ENCODE assay signal across 8 cellular contexts in the genomic region with DNA sequence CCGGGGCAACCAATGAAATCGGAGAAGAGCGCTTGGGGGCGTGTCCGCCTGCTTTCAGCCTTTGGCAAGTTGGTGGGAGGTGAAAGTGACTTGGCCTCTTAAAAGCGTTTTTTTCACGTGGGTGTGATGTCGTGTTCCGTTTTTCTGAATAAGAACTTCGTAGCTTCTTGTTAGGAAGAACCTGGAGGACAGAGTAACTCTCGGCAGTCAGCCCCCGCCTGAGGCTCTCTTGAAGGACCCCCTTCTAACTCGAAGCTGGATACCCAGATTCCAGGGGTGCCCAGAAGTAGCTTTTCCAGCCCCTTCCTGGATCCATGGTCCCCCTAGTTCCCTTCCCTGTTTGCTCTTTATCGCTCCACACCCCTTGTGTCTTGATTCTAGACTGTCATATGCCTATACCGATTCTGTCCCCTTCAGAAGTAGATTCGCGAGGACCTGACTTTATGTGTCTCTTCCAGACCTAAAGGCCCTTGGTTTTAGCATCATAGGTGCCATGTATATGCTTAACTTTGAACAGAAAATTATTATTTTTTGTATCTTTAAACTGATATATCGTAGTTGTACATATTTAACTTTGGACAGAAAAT. TPM values are rescaled to one million over a fixed set of nuclear protein-coding genes. Genes with fewer than 3 reads are reported as not detected.
DNase-seq lines count a peak whose midpoint lies in the region; ATAC-seq, FAIRE-seq and TF ChIP-seq lines count a peak whose summit lies in the region.

No MANE protein-coding gene starts in this region.

- peak overlapping the region; percentile 22; the same call in 1 of the 2 replicates for H2BK5ac ChIP-seq in H1 (ENCODE audit: low read depth, low read length)

- ATAC-seq in natural killer cell treated with Interleukin-12 subunit alpha and Interleukin-12 subunit beta and Interleukin-15 and Interleukin-18, amount 100 ng/mL, for 72 hours: no peak
- no peak for ATAC-seq in HG02885 (IDR thresholded peaks at IDR 0.05; ENCODE audit: poor library complexity, unreplicated experiment)

- H4K5ac ChIP-seq in H1 (ENCODE audit: insufficient read length, low read depth, low read length): no peak overlapping the region

- no peaks in the 10 kb centered on the region for H3K9me3 Mint-ChIP-seq in natural killer cell treated with Interleukin-12 subunit alpha and Interleukin-12 subunit beta and Interleukin-15 and Interleukin-18, amount 100 ng/mL, for 72 hours

- H3K4ac ChIP-seq in H1 (replicated peaks; ENCODE audit: insufficient read length, low read depth, low read length): no peak overlapping the region

- H2BK12ac ChIP-seq in H1 (ENCODE audit: low read depth, low read length): no peak overlapping the region

- no peaks in the 10 kb centered on the region for H3K27me3 Mint-ChIP-seq in natural killer cell treated with Interleukin-12 subunit alpha and Interleukin-12 subunit beta and Interleukin-15 and Interleukin-18, amount 100 ng/mL, for 72 hours

- H3K4me1 ChIP-seq in OCI-LY7 (ENCODE audit: insufficient read depth, low read length, poor library complexity, severe bottlenecking) (peaks cover 38% of the 10 kb centered on the region), H1 (replicated peaks in 1 of 4; ENCODE audit: control insufficient read depth in 3 of 4, insufficient read depth in 4 of 4, low read length in 3 of 4) (peaks cover 0 to 4% (median 0%) of the 10 kb centered on the region in 4 experiments; a peak in 2 of 7 replicates)

- peaks cover 24% of the 10 kb centered on the region for H3K36me3 ChIP-seq in OCI-LY7 (ENCODE audit: insufficient read depth, low read length)
- H3K36me3 ChIP-seq in H1 (ENCODE audit: control insufficient read depth in 2 of 4, insufficient read depth in 4 of 4, low read length in 3 of 4): no peaks in the 10 kb centered on the region

- peaks cover 8% of the 10 kb centered on the region for H3K79me1 ChIP-seq in H1 (ENCODE audit: low read depth, low read length)

- H3K23me2 ChIP-seq in H1 (ENCODE audit: low read depth, low read length): peaks cover 10% of the 10 kb centered on the region

- H3K4me3 Mint-ChIP-seq in natural killer cell treated with Interleukin-12 subunit alpha and Interleukin-12 subunit beta and Interleukin-15 and Interleukin-18, amount 100 ng/mL, for 72 hours: peak overlapping the region; percentile 99

- peak in 1 of 2 experiments; percentile 61; a peak in 2 of 3 replicates for TF ChIP-seq POLR2A in H1 (IDR thresholded peaks at IDR 0.05; ENCODE audit: control extremely low read depth in 1 of 2, low read depth in 2 of 2, low read length in 2 of 2)

- intact Hi-C loops in OCI-LY7 (cut with micrococcal nuclease; ENCODE audit: unreplicated experiment): loop anchor here (1.0 to 5.0 kb wide), 4 partner anchors 52 to 1039 kb away; a partner anchor contains a TSS

- H3K9me3 ChIP-seq in OCI-LY7 (ENCODE audit: low read length) (no peaks in the 10 kb centered on the region), H1 (ENCODE audit: insufficient read depth in 2 of 2, low read depth in 1 of 2, low read length in 1 of 2) (no peaks in the 10 kb centered on the region)

- no peak for TF ChIP-seq CTCF in OCI-LY7 (conservative IDR thresholded peaks at IDR 0.05; ENCODE audit: low read length)
- no peak for TF ChIP-seq CTCF in H1 (IDR thresholded peaks at IDR 0.05; ENCODE audit: control extremely low read depth in 1 of 3, insufficient read depth in 1 of 3, low read depth in 1 of 3, low read length in 3 of 3)

- H3K27ac ChIP-seq in OCI-LY7 (ENCODE audit: low read depth, low read length, poor library complexity, severe bottlenecking) (peak overlapping the region; percentile 43), H1 (ENCODE audit: low read depth, low read length) (no peak overlapping the region)

- H4K20me1 ChIP-seq in OCI-LY7 (ENCODE audit: insufficient read depth, low read length) (peaks cover 28% of the 10 kb centered on the region), H1 (replicated peaks in 1 of 2; ENCODE audit: control insufficient read depth in 1 of 2, insufficient read depth in 2 of 2, low read length in 2 of 2) (peaks cover 11 to 16% of the 10 kb centered on the region in 2 experiments)

- H3K4me1 Mint-ChIP-seq in natural killer cell treated with Interleukin-12 subunit alpha and Interleukin-12 subunit beta and Interleukin-15 and Interleukin-18, amount 100 ng/mL, for 72 hours (ENCODE audit: low read depth in 2 of 2): peaks cover 35 to 36% of the 10 kb centered on the region in 2 donors

- H2AK5ac ChIP-seq in H1 (ENCODE audit: low read depth, low read length): no peak overlapping the region

- H3K18ac ChIP-seq in H1 (ENCODE audit: extremely low read depth, low read length): peak overlapping the region; percentile 48; the same call in 1 of the 2 replicates

- no peak overlapping the region for H4K91ac ChIP-seq in H1 (replicated peaks; ENCODE audit: insufficient read length, low read length)

- H2AFZ ChIP-seq in OCI-LY7 (ENCODE audit: low read length) (peak overlapping the region; percentile 87), H1 (ENCODE audit: low read length) (peak overlapping the region; percentile 54)

- H3K9me2 ChIP-seq in OCI-LY7 (ENCODE audit: insufficient read depth, low read length): no peaks in the 10 kb centered on the region

- H2BK120ac ChIP-seq in H1 (replicated peaks; ENCODE audit: low read depth, low read length): no peak overlapping the region

- TF ChIP-seq EP300 in H1 (IDR thresholded peaks at IDR 0.05; ENCODE audit: borderline replicate concordance in 1 of 2, low read depth in 2 of 2, low read length in 2 of 2): no peak

- H3K36me3 Mint-ChIP-seq in natural killer cell treated with Interleukin-12 subunit alpha and Interleukin-12 subunit beta and Interleukin-15 and Interleukin-18, amount 100 ng/mL, for 72 hours: peaks cover 7% of the 10 kb centered on the region

- H3K14ac ChIP-seq in H1 (ENCODE audit: insufficient read length): no peak overlapping the region

- peak overlapping the region; percentile 98 for H3K4me3 ChIP-seq in OCI-LY7 (ENCODE audit: low read depth, low read length, poor library complexity, severe bottlenecking)
- H3K4me3 ChIP-seq in H1 (ENCODE audit: extremely low read depth in 1 of 4, insufficient read depth in 2 of 4, low read depth in 3 of 4, low read length in 4 of 4): peak overlapping the region; percentile 61 to 84 (median 80)

- CTCF ChIA-PET in OCI-LY7 (lab: Charles Lee; ENCODE audit: unreplicated experiment) (interaction anchor here (1.0 to 1.3 kb wide), 2 partner anchors 19 to 55 kb away, joined by 3 read pairs; no protein-coding TSS in a partner anchor), H1 (lab: Charles Lee; ENCODE audit: partially characterized antibody) (interaction anchor here (0.6 to 1.6 kb wide), 4 partner anchors 64 to 943 kb away, joined by 3 read pairs; no protein-coding TSS in a partner anchor)

- POLR2A ChIA-PET in OCI-LY7 (lab: Charles Lee) (interaction anchor here (0.6 to 2.9 kb wide), 17 partner anchors 8 to 344 kb away, joined by 3 to 13 read pairs (median 4); a partner anchor contains a TSS), H1 (lab: Charles Lee; ENCODE audit: partially characterized antibody) (interaction anchor here (1.0 to 2.1 kb wide), 5 partner anchors 10 to 144 kb away, joined by 3 to 16 read pairs (median 3); a partner anchor contains a TSS)

- no peak for FAIRE-seq in H1 (lab: Jason Lieb, UNC)

- no peak overlapping the region for H3K56ac ChIP-seq in H1 (replicated peaks; ENCODE audit: insufficient read length, low read depth, low read length)

- no peak overlapping the region for H4K8ac ChIP-seq in H1 (ENCODE audit: extremely low read depth, insufficient read depth, low read length)

- WGBS in H1 (ENCODE audit: extremely low coverage in 1 of 2, insufficient coverage in 1 of 2, insufficient read length in 1 of 2, insufficient replicate concordance in 2 of 2, low coverage in 1 of 2, low lambda C conversion rate in 2 of 2, missing lambda C conversion rate in 1 of 2), 2 experiments: 13% methylated on average over 18 of the region's 18 CpGs; no CpG with 5 or more reads in 1 of the 2 experiments

- BruUV-seq in OCI-LY7 (replicated peaks; lab: Mats Ljungman, UMichigan): TSS peak; percentile 94

- H3K27ac Mint-ChIP-seq in natural killer cell treated with Interleukin-12 subunit alpha and Interleukin-12 subunit beta and Interleukin-15 and Interleukin-18, amount 100 ng/mL, for 72 hours: peak overlapping the region; percentile 70 to 87

- peaks cover 37% of the 10 kb centered on the region for H3K79me2 ChIP-seq in OCI-LY7 (ENCODE audit: insufficient read depth, low read depth, low read length)
- H3K79me2 ChIP-seq in H1 (ENCODE audit: control insufficient read depth in 1 of 2, insufficient read depth in 2 of 2, low read length in 2 of 2): peaks cover 9 to 35% of the 10 kb centered on the region in 2 experiments

- H3K27me3 ChIP-seq in H1 (replicated peaks in 1 of 4; ENCODE audit: control insufficient read depth in 3 of 4, extremely low read depth in 1 of 4, insufficient read depth in 3 of 4, low read length in 3 of 4): no peaks in the 10 kb centered on the region; a peak in 1 of 7 replicates

- DNase-seq in DMS53 treated with DMSO at 0.1 percent for 48 hours (lab: John Stamatoyannopoulos, UW; ENCODE audit: unreplicated experiment) (peak; percentile 26), OCI-LY7 (ENCODE audit: low spot score) (no peak), H1 (ENCODE audit: low read depth in 1 of 2, low spot score in 2 of 2) (no peak), KG1 (lab: John Stamatoyannopoulos, UW) (no peak), retina (no peak)
- no peak for DNase-seq in natural killer cell treated with Interleukin-12 subunit alpha and Interleukin-12 subunit beta and Interleukin-15 and Interleukin-18, amount 100 ng/mL, for 72 hours (ENCODE audit: low spot score)
- no peak for DNase-seq in activated CD4-positive, alpha-beta T cell treated with anti-CD3 and anti-CD28 coated beads, Interleukin-2, amount 50 U/mL, for 48 hours

- no peak overlapping the region for H3K23ac ChIP-seq in H1 (ENCODE audit: insufficient read length)

- no peak overlapping the region for H2BK20ac ChIP-seq in H1 (ENCODE audit: low read length)

- 0 out of 2 replicates have a peak overlapping the region, but pooled peaks have one; percentile 32 for H2BK15ac ChIP-seq in H1 (ENCODE audit: low read length)

- H3K4me2 ChIP-seq in OCI-LY7 (ENCODE audit: low read length) (peak overlapping the region; percentile 83), H1 (ENCODE audit: insufficient read depth in 1 of 2, low read depth in 2 of 2, low read length in 2 of 2) (peak overlapping the region; percentile 79 to 88)

- no peak for TF ChIP-seq RAD21 in H1 (IDR thresholded peaks at IDR 0.05 in 1 of 2, conservative IDR thresholded peaks at IDR 0.05 in 1 of 2; ENCODE audit: low read depth in 2 of 2, low read length in 2 of 2)

- peak overlapping the region in 3 of 4 experiments; percentile 43 to 49 (median 43); a peak in 4 of 7 replicates for H3K9ac ChIP-seq in H1 (replicated peaks in 1 of 4; ENCODE audit: extremely low read depth in 1 of 4, low read depth in 3 of 4, low read length in 3 of 4)

RNA-seq across cellular contexts. Expression of a gene that starts 0.9 kb away (rescaled TPM):
- 16.9 and 19.2 TPM in 2 replicates for total RNA-seq in OCI-LY7 (2014; rRNA removed; shearing (Covaris generic))
- total RNA-seq in OCI-LY7 (2022): 44.6 and 44.7 TPM in 2 replicates
- total RNA-seq in H1 (2021; fragmentation: NEBNext Ultra II Directional; extraction: Animal tissue kit (Norgen Biotek cat#: 25700)): 41.2 and 43.1 TPM in 2 replicates
- 10.8 and 13.2 TPM in 2 replicates for polyA plus RNA-seq in H1 (2011; rRNA removed)
- polyA plus RNA-seq in H1 (2011; cell fraction: cytosol; rRNA removed): 15.2 TPM
- 17.0 TPM for polyA plus RNA-seq in H1 (2011; cell fraction: nucleus; rRNA removed)
- polyA plus RNA-seq in H1 (2012, experiment 1 of 2): 22.2 to 30.6 TPM (median 26.0 TPM) in 4 replicates
- polyA plus RNA-seq in H1 (2012, experiment 2 of 2): 3.5 TPM
- 21.7 TPM for polyA plus RNA-seq in H1 (2013, experiment 1 of 2)
- polyA plus RNA-seq in H1 (2013, experiment 2 of 2): 21.0 TPM
- polyA minus RNA-seq in H1 (2011; rRNA and poly(A)+ RNA removed): 30.5 and 33.6 TPM in 2 replicates
- polyA minus RNA-seq in H1 (2011; cell fraction: cytosol; rRNA and poly(A)+ RNA removed): 16.4 TPM
- 21.8 TPM for polyA minus RNA-seq in H1 (2011; cell fraction: nucleus; rRNA and poly(A)+ RNA removed)
- 10 to 100 TPM; 40.5 to 45.2 TPM for total RNA-seq in natural killer cell treated with Interleukin-12 subunit alpha and Interleukin-12 subunit beta and Interleukin-15 and Interleukin-18, amount 100 ng/mL, for 72 hours

RNA-seq across cellular contexts. Expression of a gene that starts 52.3 kb away (rescaled TPM):
- 14.7 and 15.2 TPM in 2 replicates for total RNA-seq in OCI-LY7 (2014; rRNA removed; shearing (Covaris generic))
- total RNA-seq in OCI-LY7 (2022): 46.3 TPM in 2 replicates
- 33.4 and 33.9 TPM in 2 replicates for total RNA-seq in H1 (2021; fragmentation: NEBNext Ultra II Directional; extraction: Animal tissue kit (Norgen Biotek cat#: 25700))
- polyA plus RNA-seq in H1 (2011; rRNA removed): 23.1 and 30.4 TPM in 2 replicates
- 21.1 TPM for polyA plus RNA-seq in H1 (2011; cell fraction: cytosol; rRNA removed)
- polyA plus RNA-seq in H1 (2011; cell fraction: nucleus; rRNA removed): 16.3 TPM
- polyA plus RNA-seq in H1 (2012, experiment 1 of 2): 18.6 to 26.8 TPM (median 22.5 TPM) in 4 replicates
- polyA plus RNA-seq in H1 (2012, experiment 2 of 2): 7.8 TPM
- 21.3 TPM for polyA plus RNA-seq in H1 (2013, experiment 1 of 2)
- polyA plus RNA-seq in H1 (2013, experiment 2 of 2): 22.3 TPM
- polyA minus RNA-seq in H1 (2011; rRNA and poly(A)+ RNA removed): 19.8 and 20.7 TPM in 2 replicates
- 12.7 TPM for polyA minus RNA-seq in H1 (2011; cell fraction: cytosol; rRNA and poly(A)+ RNA removed)
- 14.3 TPM for polyA minus RNA-seq in H1 (2011; cell fraction: nucleus; rRNA and poly(A)+ RNA removed)
- total RNA-seq in natural killer cell treated with Interleukin-12 subunit alpha and Interleukin-12 subunit beta and Interleukin-15 and Interleukin-18, amount 100 ng/mL, for 72 hours: 10 to 100 TPM; 50.5 to 62.9 TPM
